ENCODE assay signal across 26 cellular contexts in genomic region chr9:17682684-17683083, GRCh38.
"Had no signal": no experiment of that assay in that cellular context is flagged by ENCODE, and none has a peak within 500 bp of the region (broad histone marks: within the 10 kb centered on the region; RNA-seq: fewer than 3 reads in every experiment).

No MANE protein-coding gene starts in this region.

- H3K4me1 ChIP-seq: stomach, suprapubic skin, testis, thyroid gland, tibial artery, tibial nerve, transverse colon, upper lobe of left lung, upper lobe of right lung, uterus, vagina had no signal

- H3K27me3 ChIP-seq: stomach, suprapubic skin, testis, thyroid gland, tibial artery, tibial nerve, upper lobe of left lung, upper lobe of right lung, uterus, vagina had no signal

- H3K9me3 ChIP-seq: testis, thoracic aorta, thyroid gland, transverse colon, upper lobe of left lung, upper lobe of right lung, uterus, vagina had no signal

- H3K4me3 ChIP-seq: stomach, suprapubic skin, testis, thoracic aorta, thyroid gland, tibial artery, tibial nerve, transverse colon, upper lobe of left lung, upper lobe of right lung, uterus, vagina had no signal

- ATAC-seq: stimulated activated effector memory CD8-positive, alpha-beta T cell treated with anti-CD3 and anti-CD28 coated beads, Interleukin-12 subunit alpha, Interleukin-12 subunit beta, amount 100 ng/mL, for 72 hours; stimulated activated memory B cell treated with anti-CD40 and anti-IgM and Interleukin-4, amounts not matched to agents 10 μg/mL and 1 μg/mL and 100 μg/mL, for 72 hours; stimulated activated naive B cell treated with anti-CD40 and anti-IgM and Interleukin-4, amounts not matched to agents 10 μg/mL and 1 μg/mL and 100 μg/mL, for 72 hours; stimulated activated naive CD8-positive, alpha-beta T cell treated with anti-CD3 and anti-CD28 coated beads, Interleukin-15, amount 100 ng/mL, for 72 hours; stimulated activated naive CD8-positive, alpha-beta T cell treated with anti-CD3 and anti-CD28 coated beads, Interleukin-15, Interleukin-2, amounts not matched to agents 100 U/mL and 50 U/mL, for 24 hours; upper lobe of right lung had no signal

- H3K27ac ChIP-seq: stomach, suprapubic skin, testis, thoracic aorta, thyroid gland, tibial artery, tibial nerve, transverse colon, upper lobe of left lung, upper lobe of right lung, uterus, vagina had no signal

- DNase-seq: stimulated activated CD4-positive, alpha-beta T cell treated with anti-CD3 and anti-CD28 coated beads, Interleukin-2, amount 100 ng/mL, for 48 hours; stimulated activated CD4-positive, alpha-beta T cell treated with anti-CD3 and anti-CD28 coated beads, Interleukin-4, amount 100 ng/mL, for 1 hour; stimulated activated CD4-positive, alpha-beta T cell treated with anti-CD3 and anti-CD28 coated beads, Interleukin-4, amount 100 ng/mL, for 24 hours; stimulated activated CD4-positive, alpha-beta T cell treated with anti-CD3 and anti-CD28 coated beads, Interleukin-4, amount 100 ng/mL, for 4 hours; stimulated activated CD8-positive, alpha-beta memory T cell treated with anti-CD3 and anti-CD28 coated beads, Interleukin-4, amount 100 ng/mL, for 48 hours; stimulated activated naive B cell treated with anti-CD40 and anti-IgM and Interleukin-4, amounts not matched to agents 10 μg/mL and 1 μg/mL and 100 μg/mL, for 72 hours; stimulated activated naive CD4-positive, alpha-beta T cell; stimulated activated naive CD4-positive, alpha-beta T cell treated with Interleukin-2 at 50 U/mL for 16 hours; stimulated activated naive CD8-positive, alpha-beta T cell treated with anti-CD3 and anti-CD28 coated beads, Interleukin-15, amount 100 ng/mL, for 72 hours; stimulated activated naive CD8-positive, alpha-beta T cell treated with anti-CD3 and anti-CD28 coated beads, Interleukin-15, Interleukin-2, amounts not matched to agents 100 U/mL and 50 U/mL, for 24 hours; stomach; substantia nigra; testis; thyroid gland; tibial artery; transverse colon; trophoblast cell; upper lobe of left lung; upper lobe of right lung; uterus had no signal

- H3K36me3 ChIP-seq: stomach, suprapubic skin, thoracic aorta, thyroid gland, tibial artery, tibial nerve, transverse colon, upper lobe of left lung, upper lobe of right lung, uterus, vagina had no signal
